ENCODE assay signal across 16 cellular contexts in the genomic region with DNA sequence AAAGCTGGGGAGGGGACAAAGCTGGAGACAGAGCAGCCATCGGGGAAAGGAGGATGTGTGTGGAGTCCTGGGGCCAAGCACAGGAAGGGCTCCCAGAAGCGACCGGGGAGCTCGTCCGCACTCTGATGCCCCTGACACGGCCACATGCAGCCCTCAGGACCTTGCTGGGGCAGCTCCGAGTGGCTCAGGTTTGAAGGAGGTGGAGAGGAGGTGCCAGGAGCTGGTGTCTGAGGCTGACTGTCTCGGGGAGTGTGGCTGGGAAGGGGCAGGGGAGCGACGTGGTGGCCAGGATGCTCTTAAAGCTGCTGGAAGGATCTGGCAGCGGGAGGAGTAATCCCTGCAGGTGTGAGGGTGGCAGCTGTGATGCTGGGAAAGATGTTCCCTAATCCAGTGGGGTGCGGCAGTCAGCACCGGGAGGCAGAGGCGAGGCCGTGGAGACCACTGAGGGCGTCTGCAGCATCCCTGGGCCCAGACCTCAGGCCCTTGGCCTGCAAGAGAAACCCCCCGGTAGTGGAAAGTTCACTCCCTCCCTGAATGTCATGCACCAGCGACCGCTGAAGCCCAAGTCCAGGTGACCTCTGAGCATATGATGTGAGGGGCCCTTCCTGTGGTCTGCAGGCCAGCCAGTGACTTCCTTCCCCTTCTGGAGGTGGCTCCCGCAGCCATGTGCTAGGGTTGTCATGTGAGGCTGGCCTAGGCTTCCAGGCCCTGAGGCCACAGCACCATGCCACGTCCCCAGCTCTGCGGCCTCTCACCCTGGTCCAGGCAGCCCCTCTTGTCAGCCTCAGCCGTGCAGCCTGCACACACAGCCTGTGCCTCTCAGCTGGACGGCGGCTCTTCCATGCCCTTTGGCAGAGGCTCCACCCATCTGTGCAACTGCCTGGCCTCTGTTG. TPM values are rescaled to one million over a fixed set of nuclear protein-coding genes. Genes with fewer than 3 reads are reported as not detected.
A peak's percentile ranks its signal among the peaks of the same experiment; 100 is the strongest.
DNase-seq lines count a peak whose midpoint lies in the region; ATAC-seq and TF ChIP-seq lines count a peak whose summit lies in the region.
"Had no signal": no experiment of that assay in that cellular context is flagged by ENCODE, and none has a peak within 500 bp of the region (broad histone marks: within the 10 kb centered on the region; RNA-seq: fewer than 3 reads in every experiment).

No MANE protein-coding gene starts in this region.

- no peaks in the 10 kb centered on the region for H3K9me3 Mint-ChIP-seq in activated naive CD4-positive, alpha-beta T cell treated with anti-CD3 and anti-CD28 coated beads, Interleukin-2, amount 50 U/mL, for 72 hours
- H3K9me3 Mint-ChIP-seq: activated CD8-positive, alpha-beta T cell treated with anti-CD3 and anti-CD28 coated beads for 36 hours; stimulated activated naive CD8-positive, alpha-beta T cell treated with anti-CD3 and anti-CD28 coated beads, Interleukin-15, Interleukin-2, amounts not matched to agents 100 ng/mL and 50 ng/mL, for 24 hours had no signal

- intact Hi-C loops in heart right ventricle (cut with DNase I) = no loop called here

- H3K36me3 ChIP-seq in heart right ventricle = no peaks in the 10 kb centered on the region
- H3K36me3 ChIP-seq in neutrophil = no peaks in the 10 kb centered on the region
- H3K36me3 ChIP-seq: ovary had no signal

- peaks cover 0 to 59% (median 0%) of the 10 kb centered on the region in 9 donors for H3K4me1 ChIP-seq in heart right ventricle
- peaks cover 86 to 90% of the 10 kb centered on the region in 2 experiments for H3K4me1 ChIP-seq in neutrophil (ENCODE audit: control insufficient read depth in 1 of 2, insufficient read depth in 1 of 2, low read depth in 1 of 2, low read length in 1 of 2)

- TF ChIP-seq CTCF in GM13976 (IDR thresholded peaks at IDR 0.05; ENCODE audit: borderline replicate concordance, control extremely low read depth, extremely low read depth, insufficient read depth, missing control alignments) (no peak), heart right ventricle (IDR thresholded peaks at IDR 0.05) (no peak), neutrophil (IDR thresholded peaks at IDR 0.05) (no peak)

- DNase-seq in GM13976 (ENCODE audit: low spot score) = peak; percentile 43
- peak; percentile 16 for DNase-seq in OCI-M1 (lab: John Stamatoyannopoulos, UW)
- DNase-seq in heart right ventricle = no peak
- DNase-seq in activated naive CD4-positive, alpha-beta T cell treated with anti-CD3 and anti-CD28 coated beads, Interleukin-2, amount 50 U/mL, for 72 hours (ENCODE audit: low spot score in 2 of 2) = no peak
- DNase-seq in HUDEP-2 (lab: John Stamatoyannopoulos, UW; ENCODE audit: unreplicated experiment in 76 of 76) = no peak
- DNase-seq: activated CD8-positive, alpha-beta T cell treated with anti-CD3 and anti-CD28 coated beads for 36 hours; activated naive CD4-positive, alpha-beta T cell; central memory CD4-positive, alpha-beta T cell; NCI-H2227 treated with DMSO at 0.1 percent for 48 hours; stimulated activated CD4-positive, alpha-beta T cell treated with anti-CD3 and anti-CD28 coated beads, Interleukin-2, amount 100 ng/mL, for 24 hours had no signal

- H3K36me3 Mint-ChIP-seq in activated naive CD4-positive, alpha-beta T cell treated with anti-CD3 and anti-CD28 coated beads, Interleukin-2, amount 50 U/mL, for 72 hours = no peaks in the 10 kb centered on the region

- in situ Hi-C loops in GM13976 (cut with MboI; ENCODE audit: low sequenced_read_pairs, unreplicated experiment) = no loop called here

- H3K27me3 ChIP-seq in heart right ventricle (peaks cover 0 to 25% (median 5%) of the 10 kb centered on the region in 7 donors), neutrophil (no peaks in the 10 kb centered on the region)
- H3K27me3 ChIP-seq: ovary had no signal

- peak overlapping the region in 1 of 2 donors; percentile 61 for H3K27ac Mint-ChIP-seq in activated naive CD4-positive, alpha-beta T cell treated with anti-CD3 and anti-CD28 coated beads, Interleukin-2, amount 50 U/mL, for 72 hours
- H3K27ac Mint-ChIP-seq: activated CD8-positive, alpha-beta T cell treated with anti-CD3 and anti-CD28 coated beads for 36 hours; stimulated activated naive CD8-positive, alpha-beta T cell treated with anti-CD3 and anti-CD28 coated beads, Interleukin-15, Interleukin-2, amounts not matched to agents 100 ng/mL and 50 ng/mL, for 24 hours had no signal

- no peak overlapping the region for H3K4me3 ChIP-seq in heart right ventricle
- peak overlapping the region; percentile 41 to 62 for H3K4me3 ChIP-seq in neutrophil (ENCODE audit: low read depth in 1 of 2, low read length in 1 of 2)
- H3K4me3 ChIP-seq: ovary had no signal

- ATAC-seq in heart right ventricle = peak in 7 of 8 donors; percentile 12 to 69 (median 44)
- ATAC-seq in GM18873 (IDR thresholded peaks at IDR 0.05; ENCODE audit: low FRiP score, unreplicated experiment) = no peak
- no peak for ATAC-seq in GM21528 (IDR thresholded peaks at IDR 0.05; ENCODE audit: low FRiP score, unreplicated experiment)
- ATAC-seq in activated naive CD4-positive, alpha-beta T cell treated with anti-CD3 and anti-CD28 coated beads, Interleukin-2, amount 50 U/mL, for 72 hours = no peak
- ATAC-seq: activated CD8-positive, alpha-beta T cell treated with anti-CD3 and anti-CD28 coated beads for 36 hours had no signal

- WGBS in heart right ventricle, 2 donors = 61 to 71% methylated on average over 25 of the region's 25 CpGs

- peak overlapping the region in 1 of 10 donors; percentile 81 for H3K27ac ChIP-seq in heart right ventricle
- H3K27ac ChIP-seq in neutrophil = peak overlapping the region; percentile 95
- H3K27ac ChIP-seq: ovary had no signal

- H3K9me3 ChIP-seq in heart right ventricle = peaks cover 0 to 6% (median 0%) of the 10 kb centered on the region in 11 donors
- no peaks in the 10 kb centered on the region for H3K9me3 ChIP-seq in neutrophil
- H3K9me3 ChIP-seq: ovary had no signal

RNA-seq across cellular contexts. Expression of gene CTSD, which starts 17.2 kb away (rescaled TPM):
- total RNA-seq in heart right ventricle = 1,000 to 10,000 TPM in 2 of 10 donors, 100 to 1,000 TPM in 8; 501 to 1,070 (median 786) TPM
- polyA plus RNA-seq in heart right ventricle = 100 to 1,000 TPM; 431 to 976 TPM
- total RNA-seq in activated naive CD4-positive, alpha-beta T cell treated with anti-CD3 and anti-CD28 coated beads, Interleukin-2, amount 50 U/mL, for 72 hours = 10 to 100 TPM; 47.2 to 55.7 TPM

RNA-seq across cellular contexts. Expression of gene IFITM10, which starts 30.6 kb away (rescaled TPM):
- total RNA-seq in heart right ventricle = 1 to 10 TPM in 4 of 10 donors, under 1 TPM in 6; 0.18 to 2.4 (median 0.42) TPM
- under 1 TPM; 0.07 to 0.80 TPM for polyA plus RNA-seq in heart right ventricle
- 1 to 10 TPM; 1.2 to 1.8 TPM for total RNA-seq in activated naive CD4-positive, alpha-beta T cell treated with anti-CD3 and anti-CD28 coated beads, Interleukin-2, amount 50 U/mL, for 72 hours

RNA-seq across cellular contexts. Expression of gene SYT8, which starts 53.8 kb away (rescaled TPM):
- not detected for total RNA-seq in heart right ventricle
- polyA plus RNA-seq in heart right ventricle = not detected
- total RNA-seq in activated naive CD4-positive, alpha-beta T cell treated with anti-CD3 and anti-CD28 coated beads, Interleukin-2, amount 50 U/mL, for 72 hours = not detected
- total RNA-seq: activated CD8-positive, alpha-beta T cell treated with anti-CD3 and anti-CD28 coated beads for 36 hours; fibroblast of lung had no signal
- polyA plus RNA-seq: fibroblast of lung, ovary had no signal

RNA-seq across cellular contexts. Expression of gene TNNI2, which starts 57.8 kb away (rescaled TPM):
- total RNA-seq in heart right ventricle = under 1 TPM in 3 of 10 donors, not detected in 7; 0.36 to 0.55 (median 0.46) TPM
- polyA plus RNA-seq in heart right ventricle = 1 to 10 TPM in 1 of 2 donors, under 1 TPM in 1; 0.71 to 1.2 TPM
- not detected for total RNA-seq in activated naive CD4-positive, alpha-beta T cell treated with anti-CD3 and anti-CD28 coated beads, Interleukin-2, amount 50 U/mL, for 72 hours
- total RNA-seq: fibroblast of lung had no signal
- polyA plus RNA-seq: fibroblast of lung had no signal

Comparison
In these comparisons a context has a peak if more than half of its experiments do, and no peak if none do; other contexts are left out.
1. DNase-seq: peak in GM13976 (single experiment) and OCI-M1 (single experiment); none in heart right ventricle (0 of 2), activated naive CD4-positive, alpha-beta T cell treated with anti-CD3 and anti-CD28 coated beads, Interleukin-2, amount 50 U/mL, for 72 hours (0 of 2) and HUDEP-2 (0 of 76).
2. ATAC-seq: peak in heart right ventricle (7 of 8); none in GM18873 (single experiment), GM21528 (single experiment) and activated naive CD4-positive, alpha-beta T cell treated with anti-CD3 and anti-CD28 coated beads, Interleukin-2, amount 50 U/mL, for 72 hours (0 of 2).
3. H3K4me3 ChIP-seq: peak in neutrophil (2 of 2); none in heart right ventricle (0 of 10).
4. RNA of gene CTSD, which starts 17.2 kb away (total RNA-seq): 501 to 1,070 TPM in heart right ventricle; 47.2 to 55.7 TPM in activated naive CD4-positive, alpha-beta T cell treated with anti-CD3 and anti-CD28 coated beads, Interleukin-2, amount 50 U/mL, for 72 hours; every median in the first group is over 4 times any median in the second.